8 cellular contexts compared by ENCODE assay signal in genomic region chr11:11787305-11788066, GRCh38. TPM values are rescaled to one million over a fixed set of nuclear protein-coding genes. Genes with fewer than 3 reads are reported as not detected.
DNase-seq lines count a peak whose midpoint lies in the region; ATAC-seq and TF ChIP-seq lines count a peak whose summit lies in the region.

No MANE protein-coding gene starts in this region.

- peak overlapping the region; percentile 16; the same call in 1 of the 2 replicates for H3K27ac ChIP-seq in KMS-11
- no peak overlapping the region for H3K27ac ChIP-seq in thoracic aorta

- H2AFZ ChIP-seq in KMS-11 (ENCODE audit: low read depth), result peak overlapping the region; percentile 32; the same call in 1 of the 2 replicates

- TF ChIP-seq CTCF in KMS-11 (conservative IDR thresholded peaks at IDR 0.05; ENCODE audit: low read depth, low read length) (peak; percentile 95), thoracic aorta (IDR thresholded peaks at IDR 0.05) (peak; percentile 85)

- H4K20me1 ChIP-seq in KMS-11 (ENCODE audit: insufficient read depth), result no peaks in the 10 kb centered on the region

- H3K9ac ChIP-seq in KMS-11, result no peak overlapping the region

- peak overlapping the region; percentile 47; the same call in 1 of the 2 replicates for H3K4me2 ChIP-seq in KMS-11

- H3K79me2 ChIP-seq in KMS-11 (ENCODE audit: insufficient read depth, low read depth), result no peaks in the 10 kb centered on the region

- H3K27me3 ChIP-seq in KMS-11 (ENCODE audit: insufficient read depth, low read depth) (no peaks in the 10 kb centered on the region), thoracic aorta (replicated peaks; ENCODE audit: insufficient read depth) (no peaks in the 10 kb centered on the region)

- ATAC-seq in GM18858 (IDR thresholded peaks at IDR 0.05; ENCODE audit: unreplicated experiment) (peak; percentile 57), thoracic aorta (ENCODE audit: insufficient number of reproducible peaks, low FRiP score, low read depth) (no peak)

- H3K9me3 ChIP-seq in thoracic aorta, result no peaks in the 10 kb centered on the region

- H3K36me3 ChIP-seq in KMS-11 (ENCODE audit: insufficient read depth), result no peaks in the 10 kb centered on the region
- H3K36me3 ChIP-seq in thoracic aorta, result no peaks in the 10 kb centered on the region

- in situ Hi-C loops in ACHN (cut with HindIII; ENCODE audit: low pct_ligation_motif_present, low pct_unique_long_range_greater_than_20kb, low sequenced_read_pairs), result no loop called here

- H3K4me1 ChIP-seq in KMS-11 (ENCODE audit: low read depth, poor library complexity, severe bottlenecking) (peaks cover 24% of the 10 kb centered on the region), thoracic aorta (ENCODE audit: control insufficient read depth in 1 of 2, low read depth in 2 of 2) (no peaks in the 10 kb centered on the region)

- DNase-seq in ACHN, result peak; percentile 62
- peak; percentile 57 for DNase-seq in RPMI7951 (ENCODE audit: low read depth)
- peak; percentile 45 for DNase-seq in activated T-helper 1 cell treated with Interleukin-2 at 50 U/mL for 16 hours (ENCODE audit: low read depth)
- DNase-seq in fibroblast of the conjunctiva (ENCODE audit: low read depth), result peak; percentile 50
- peak; percentile 46 for DNase-seq in occipital lobe (lab: John Stamatoyannopoulos, UW)
- peak; percentile 19 for DNase-seq in thoracic aorta (ENCODE audit: low spot score)

- H3K4me3 ChIP-seq in KMS-11 (IDR thresholded peaks at IDR 0.05; ENCODE audit: insufficient read depth, low read depth, low read length) (no peak overlapping the region), thoracic aorta (no peak overlapping the region)

RNA-seq across cellular contexts. Expression of gene USP47, which starts 54.3 kb away (rescaled TPM):
- 25.2 and 30.4 TPM in 2 replicates for total RNA-seq in RPMI7951 (2014; rRNA removed; shearing (Covaris generic))
- total RNA-seq in occipital lobe (154 TPM), thoracic aorta (10 to 100 TPM; 55.0 to 86.4 TPM)
